In genomic region chr17:46276728-46277479, GRCh38 we compare ENCODE assay signal across 1 cellular context. TPM values are rescaled to one million over a fixed set of nuclear protein-coding genes. Genes with fewer than 3 reads are reported as not detected.
"Had no signal": no experiment of that assay in that cellular context is flagged by ENCODE, and none has a peak within 500 bp of the region (broad histone marks: within the 10 kb centered on the region; RNA-seq: fewer than 3 reads in every experiment).

No MANE protein-coding gene starts in this region.

RNA-seq across cellular contexts. Expression of gene LRRC37A, which starts 18.0 kb away (rescaled TPM):
- total RNA-seq: ascending aorta had no signal
